In the genomic region with DNA sequence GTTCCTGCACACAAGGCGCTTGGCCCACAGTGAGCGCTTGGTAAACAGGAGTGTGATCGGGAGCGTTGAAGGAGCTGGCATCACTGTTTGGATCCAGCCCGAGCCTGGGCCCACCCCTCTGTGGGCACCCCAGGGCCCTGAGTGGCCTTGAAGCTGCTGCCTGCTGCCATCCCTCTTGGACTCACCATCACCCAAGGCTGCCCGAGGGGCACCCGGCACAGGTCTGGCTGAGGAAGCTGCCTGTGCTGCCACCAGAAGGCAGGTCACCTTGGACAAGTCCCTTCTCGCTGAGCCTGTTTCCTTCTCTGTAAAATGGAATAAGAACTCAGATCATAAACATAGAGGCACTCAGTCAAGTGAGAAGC, we compare ENCODE assay signal across 2 cellular contexts.
TF ChIP-seq lines count a peak whose summit lies in the region.

No MANE protein-coding gene starts in this region.

TF ChIP-seq in IMR-90, 13 proteins besides CTCF, POLR2A, EP300 and RAD21:
- TF ChIP-seq ELK1 (IDR thresholded peaks at IDR 0.05; ENCODE audit: borderline replicate concordance, low read depth, low read length), result no peak
- no peak for TF ChIP-seq CEBPB (IDR thresholded peaks at IDR 0.05; ENCODE audit: low read depth, low read length)
- no peak for TF ChIP-seq MAFK (IDR thresholded peaks at IDR 0.05; ENCODE audit: low read depth, low read length)
- no peak for TF ChIP-seq CHD1 (IDR thresholded peaks at IDR 0.05; ENCODE audit: low read depth, low read length)
- no peak for TF ChIP-seq NFE2L2 (IDR thresholded peaks at IDR 0.05; ENCODE audit: low read depth, low read length)
- no peak for TF ChIP-seq SMC3 (IDR thresholded peaks at IDR 0.05; ENCODE audit: low read depth, low read length)
- TF ChIP-seq BHLHE40 (IDR thresholded peaks at IDR 0.05; ENCODE audit: low read depth, low read length), result no peak
- no peak for TF ChIP-seq RCOR1 (IDR thresholded peaks at IDR 0.05; ENCODE audit: insufficient replicate concordance, low read length)
- TF ChIP-seq, protein P1, sequence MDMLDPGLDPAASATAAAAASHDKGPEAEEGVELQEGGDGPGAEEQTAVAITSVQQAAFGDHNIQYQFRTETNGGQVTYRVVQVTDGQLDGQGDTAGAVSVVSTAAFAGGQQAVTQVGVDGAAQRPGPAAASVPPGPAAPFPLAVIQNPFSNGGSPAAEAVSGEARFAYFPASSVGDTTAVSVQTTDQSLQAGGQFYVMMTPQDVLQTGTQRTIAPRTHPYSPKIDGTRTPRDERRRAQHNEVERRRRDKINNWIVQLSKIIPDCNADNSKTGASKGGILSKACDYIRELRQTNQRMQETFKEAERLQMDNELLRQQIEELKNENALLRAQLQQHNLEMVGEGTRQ (IDR thresholded peaks at IDR 0.05; ENCODE audit: low read depth, low read length), result no peak
- no peak for TF ChIP-seq RFX5 (IDR thresholded peaks at IDR 0.05; ENCODE audit: low read depth, low read length)
- TF ChIP-seq MAZ (IDR thresholded peaks at IDR 0.05; ENCODE audit: borderline replicate concordance, low read depth, low read length), result no peak
- no peak for TF ChIP-seq MXI1 (IDR thresholded peaks at IDR 0.05; ENCODE audit: borderline replicate concordance, low read depth, low read length)
- no peak for TF ChIP-seq FOS (IDR thresholded peaks at IDR 0.05; ENCODE audit: low read depth, low read length)
TF ChIP-seq in IMR-90: peak in this region for 0.

TF ChIP-seq in H1, 55 proteins besides CTCF, POLR2A, EP300 and RAD21:
- TF ChIP-seq TAF7 (optimal IDR thresholded peaks at IDR 0.05; ENCODE audit: borderline replicate concordance, low read depth, low read length), result no peak
